In the genomic region with DNA sequence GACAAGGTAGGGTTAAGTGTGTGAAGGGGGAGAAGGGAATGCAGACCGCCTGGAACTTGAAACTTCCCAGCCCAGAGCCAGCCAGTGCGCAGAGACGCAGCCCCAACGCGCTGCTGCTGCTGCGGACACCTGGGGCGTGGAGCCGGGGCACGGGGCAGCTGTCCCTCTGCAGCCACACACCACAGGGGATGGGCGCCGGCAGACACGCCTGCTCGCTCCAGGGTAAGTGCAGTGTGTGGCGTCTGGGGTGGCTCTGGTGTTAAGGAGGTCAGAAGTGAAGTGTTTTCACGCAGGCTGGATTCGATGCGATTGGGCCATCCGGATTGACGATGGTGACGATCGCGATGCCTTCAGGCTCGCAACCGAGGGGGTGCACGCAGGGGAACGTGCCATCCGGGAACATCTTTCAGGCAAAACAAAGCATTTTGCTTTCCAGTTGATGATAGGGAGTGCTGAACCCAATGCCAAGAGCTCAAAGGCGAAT, we compare ENCODE assay signal across 7 cellular contexts.
DNase-seq lines count a peak whose midpoint lies in the region; ATAC-seq and TF ChIP-seq lines count a peak whose summit lies in the region.
"Not testable (repeated sequence)": the region's sequence is repeated elsewhere in the genome, so short reads cannot be mapped to it uniquely, and the experiment has no call there.

No MANE protein-coding gene starts in this region.

- not testable (repeated sequence) for H4K5ac ChIP-seq in IMR-90 (ENCODE audit: low read depth, low read length)

- H2BK12ac ChIP-seq in mesenchymal stem cell (ENCODE audit: low read length in 2 of 2), result not testable (repeated sequence)

- in situ Hi-C loops in IMR-90 (cut with MboI; ENCODE audit: low sequenced_read_pairs), result not testable (repeated sequence)

- intact Hi-C loops in IMR-90 (cut with micrococcal nuclease), result not testable (repeated sequence)

- WGBS in IMR-90 (ENCODE audit: extremely low coverage in 2 of 2, insufficient read length in 1 of 2), 2 experiments, result 10% methylated on average over 15 of the region's 28 CpGs; no CpG with 5 or more reads in 1 of the 2 experiments
- WGBS in mesenchymal stem cell, result 64% methylated on average over 23 of the region's 28 CpGs

- not testable (repeated sequence) for H3K4me3 ChIP-seq in IMR-90 (ENCODE audit: insufficient read depth, low read depth, low read length)
- H3K4me3 ChIP-seq in SJCRH30 (peak overlapping the region; percentile 39), mesenchymal stem cell (ENCODE audit: insufficient read depth in 1 of 2, low read depth in 1 of 2, low read length in 2 of 2) (peak overlapping the region in 1 of 2 experiments; percentile 44)

- H3K9me3 Mint-ChIP-seq in brain, result peaks cover 5 to 35% (median 10%) of the 10 kb centered on the region in 5 experiments
- H3K9me3 Mint-ChIP-seq in glutamatergic neuron (ENCODE audit: unreplicated experiment), result not testable (repeated sequence)

- not testable (repeated sequence) for H3K18ac ChIP-seq in IMR-90 (ENCODE audit: low read depth, low read length); mesenchymal stem cell (ENCODE audit: low read depth in 1 of 2, low read length in 2 of 2)

- not testable (repeated sequence) for H3K27me3 Mint-ChIP-seq in brain; glutamatergic neuron (ENCODE audit: unreplicated experiment)

- peaks cover 10% of the 10 kb centered on the region for H3K9me3 ChIP-seq in IMR-90 (ENCODE audit: control insufficient read depth, insufficient read depth, low read length)
- H3K9me3 ChIP-seq in SJCRH30 (replicated peaks), result not testable (repeated sequence)
- peaks cover 14% of the 10 kb centered on the region for H3K9me3 ChIP-seq in mesenchymal stem cell (ENCODE audit: control insufficient read depth, low read length)

- CTCF ChIA-PET in IMR-90 (lab: Yijun Ruan, JAX), result not testable (repeated sequence)

- not testable (repeated sequence) for H3K56ac ChIP-seq in IMR-90 (ENCODE audit: extremely low read depth, insufficient read depth, low read length)

- peak; percentile 84 for DNase-seq in ELF-1 (ENCODE audit: low read depth, low spot score)
- DNase-seq in IMR-90, result peak; percentile 25
- DNase-seq in SJCRH30, result peak; percentile 45 to 54
- DNase-seq in glutamatergic neuron, result peak; percentile 56
- not testable (repeated sequence) for DNase-seq in mesenchymal stem cell
- peak; percentile 79 for DNase-seq in retina

- TF ChIP-seq CTCF in IMR-90 (conservative IDR thresholded peaks at IDR 0.05; ENCODE audit: low read depth, low read length); brain (conservative IDR thresholded peaks at IDR 0.05); glutamatergic neuron (IDR thresholded peaks at IDR 0.05; ENCODE audit: partially characterized antibody, unreplicated experiment): not testable (repeated sequence)

- peak overlapping the region; percentile 50; the same call in 1 of the 2 replicates for H3K4me2 ChIP-seq in IMR-90 (ENCODE audit: low read depth, low read length)
- not testable (repeated sequence) for H3K4me2 ChIP-seq in mesenchymal stem cell (ENCODE audit: low read length, poor library complexity, severe bottlenecking)

- TF ChIP-seq RAD21 in IMR-90 (IDR thresholded peaks at IDR 0.05; ENCODE audit: low read length), result not testable (repeated sequence)

- H3K27ac ChIP-seq in IMR-90 (ENCODE audit: insufficient read depth, low read length); SJCRH30; mesenchymal stem cell (ENCODE audit: low read length, poor library complexity, severe bottlenecking): not testable (repeated sequence)

- peak overlapping the region; percentile 52 to 83 (median 68) for H3K4me3 Mint-ChIP-seq in brain
- peak overlapping the region; percentile 38 for H3K4me3 Mint-ChIP-seq in glutamatergic neuron (ENCODE audit: unreplicated experiment)

- H4K20me1 ChIP-seq in IMR-90 (ENCODE audit: insufficient read depth, low read length), result not testable (repeated sequence)

- H3K27ac Mint-ChIP-seq in brain, result peak overlapping the region in 3 of 5 experiments; percentile 56 to 71 (median 57)
- not testable (repeated sequence) for H3K27ac Mint-ChIP-seq in glutamatergic neuron (ENCODE audit: unreplicated experiment)

- H2BK120ac ChIP-seq in IMR-90 (ENCODE audit: low read depth, low read length); mesenchymal stem cell (ENCODE audit: low read depth, low read length): not testable (repeated sequence)

- not testable (repeated sequence) for H2AFZ ChIP-seq in IMR-90 (replicated peaks; ENCODE audit: low read length, poor library complexity); mesenchymal stem cell (ENCODE audit: low read depth, low read length)

- not testable (repeated sequence) for H2BK15ac ChIP-seq in IMR-90 (ENCODE audit: low read depth, low read length); mesenchymal stem cell (ENCODE audit: low read depth, poor library complexity, severe bottlenecking)

- peaks cover 33% of the 10 kb centered on the region for H3K4me1 Mint-ChIP-seq in brain
- peaks cover 17% of the 10 kb centered on the region for H3K4me1 Mint-ChIP-seq in glutamatergic neuron (ENCODE audit: low read depth, unreplicated experiment)

- not testable (repeated sequence) for TF ChIP-seq POLR2A in IMR-90 (IDR thresholded peaks at IDR 0.05; ENCODE audit: low read depth, low read length)

- 0 out of 2 replicates have a peak overlapping the region, but pooled peaks have one; percentile 2 for H3K9ac ChIP-seq in IMR-90 (ENCODE audit: low read depth, low read length)
- not testable (repeated sequence) for H3K9ac ChIP-seq in mesenchymal stem cell (ENCODE audit: low read length)

- POLR2A ChIA-PET in IMR-90 (lab: Charles Lee; ENCODE audit: unreplicated experiment), result not testable (repeated sequence)

- not testable (repeated sequence) for H3K9me1 ChIP-seq in IMR-90 (ENCODE audit: insufficient read depth, low read length)

- H4K8ac ChIP-seq in IMR-90 (ENCODE audit: low read depth in 2 of 2, low read length in 2 of 2); mesenchymal stem cell (ENCODE audit: low read length): not testable (repeated sequence)

- not testable (repeated sequence) for H3K23ac ChIP-seq in IMR-90 (ENCODE audit: low read depth, low read length); mesenchymal stem cell (ENCODE audit: low read length in 2 of 2)

- H3K36me3 ChIP-seq in IMR-90 (ENCODE audit: control insufficient read depth, insufficient read depth, low read length); SJCRH30; mesenchymal stem cell (ENCODE audit: control insufficient read depth in 1 of 2, insufficient read depth in 2 of 2, low read depth in 1 of 2, low read length in 2 of 2): not testable (repeated sequence)

- BruUV-seq in IMR-90 (replicated peaks; lab: Mats Ljungman, UMichigan), result not testable (repeated sequence)

- peaks cover 16% of the 10 kb centered on the region for H3K27me3 ChIP-seq in IMR-90 (ENCODE audit: control insufficient read depth, insufficient read depth, low read length)
- H3K27me3 ChIP-seq in SJCRH30, result not testable (repeated sequence)
- H3K27me3 ChIP-seq in mesenchymal stem cell (ENCODE audit: control insufficient read depth in 1 of 2, insufficient read depth in 1 of 2, low read length in 2 of 2), result peaks cover 20 to 49% of the 10 kb centered on the region in 2 experiments

- H2AK5ac ChIP-seq in IMR-90 (ENCODE audit: low read depth, low read length); mesenchymal stem cell (ENCODE audit: low read length, severe bottlenecking): not testable (repeated sequence)

- not testable (repeated sequence) for H2AK9ac ChIP-seq in IMR-90 (replicated peaks; ENCODE audit: low read depth, low read length, poor library complexity)

- H3K4me1 ChIP-seq in IMR-90 (ENCODE audit: control insufficient read depth, insufficient read depth, low read length); SJCRH30; mesenchymal stem cell (ENCODE audit: control insufficient read depth, insufficient read depth, low read depth, low read length): not testable (repeated sequence)

- not testable (repeated sequence) for H3K14ac ChIP-seq in IMR-90 (replicated peaks; ENCODE audit: low read depth, low read length); mesenchymal stem cell (ENCODE audit: low read length in 2 of 2)

- H4K91ac ChIP-seq in IMR-90 (ENCODE audit: insufficient read depth, low read depth, low read length), result not testable (repeated sequence)
- H4K91ac ChIP-seq in mesenchymal stem cell (ENCODE audit: low read length), result peak overlapping the region; percentile 50

- H2BK20ac ChIP-seq in IMR-90 (ENCODE audit: low read depth, low read length), result not testable (repeated sequence)

- not testable (repeated sequence) for H2BK5ac ChIP-seq in IMR-90 (ENCODE audit: low read depth, low read length, poor library complexity, severe bottlenecking); mesenchymal stem cell (ENCODE audit: low read depth, low read length, poor library complexity, severe bottlenecking)

- not testable (repeated sequence) for H3K4ac ChIP-seq in IMR-90 (ENCODE audit: low read depth, low read length); mesenchymal stem cell (ENCODE audit: low read depth in 1 of 2, low read length in 2 of 2)

- dilution Hi-C loops in IMR-90 (cut with HindIII; ENCODE audit: low sequenced_read_pairs, unreplicated experiment), result not testable (repeated sequence)

- not testable (repeated sequence) for H3K36me3 Mint-ChIP-seq in brain; glutamatergic neuron (ENCODE audit: unreplicated experiment)

- ATAC-seq in IMR-90 (ENCODE audit: low read depth), result peak; percentile 42

- H3K79me1 ChIP-seq in IMR-90 (ENCODE audit: low read depth in 1 of 2, low read length in 2 of 2); mesenchymal stem cell (replicated peaks; ENCODE audit: low read length, poor library complexity, severe bottlenecking): not testable (repeated sequence)
